ENCODE assay signal across 1 cellular context in genomic region chr11:110599207-110599606, GRCh38.
TF ChIP-seq lines count a peak whose summit lies in the region.

No MANE protein-coding gene starts in this region.

TF ChIP-seq in H1, 55 proteins besides CTCF, POLR2A, EP300 and RAD21:
- no peak for TF ChIP-seq SIX5 (IDR thresholded peaks at IDR 0.05; ENCODE audit: low read depth, low read length)
